Comparison of ENCODE assay signal across 8 cellular contexts in genomic region chr15:70099167-70099965, GRCh38. TPM values are rescaled to one million over a fixed set of nuclear protein-coding genes. Genes with fewer than 3 reads are reported as not detected.
DNase-seq lines count a peak whose midpoint lies in the region; TF ChIP-seq lines count a peak whose summit lies in the region.

No MANE protein-coding gene starts in this region.

- H3K9me3 ChIP-seq in H9 (ENCODE audit: control insufficient read depth, low read depth, low read length) (no peaks in the 10 kb centered on the region), MM.1S (replicated peaks; ENCODE audit: insufficient read depth, low read length) (no peaks in the 10 kb centered on the region)

- H3K27ac Mint-ChIP-seq in H9 (peak overlapping the region; percentile 99; a peak in 6 of 7 replicates), nephron progenitor cell (peak overlapping the region; percentile 98)
- H3K27ac Mint-ChIP-seq in stimulated activated naive CD8-positive, alpha-beta T cell treated with anti-CD3 and anti-CD28 coated beads, Interleukin-15, Interleukin-2, amounts not matched to agents 100 ng/mL and 50 ng/mL, for 24 hours, result peak overlapping the region; percentile 98

- no peak overlapping the region for H2BK12ac ChIP-seq in H9 (ENCODE audit: insufficient read length, low read depth, low read length)

- WGBS in H9 (ENCODE audit: extremely low coverage, insufficient read length, low lambda C conversion rate), result no CpG with 5 or more reads among the region's 69 CpGs

- peak overlapping the region; percentile 92 to 93 for H3K4me3 Mint-ChIP-seq in H9
- H3K4me3 Mint-ChIP-seq in nephron progenitor cell, result peak overlapping the region; percentile 99
- H3K4me3 Mint-ChIP-seq in stimulated activated naive CD8-positive, alpha-beta T cell treated with anti-CD3 and anti-CD28 coated beads, Interleukin-15, Interleukin-2, amounts not matched to agents 100 ng/mL and 50 ng/mL, for 24 hours, result peak overlapping the region; percentile 89

- H3K23ac ChIP-seq in H9 (ENCODE audit: insufficient read length, low read depth, low read length), result no peak overlapping the region

- H3K36me3 ChIP-seq in MM.1S (replicated peaks; ENCODE audit: insufficient read depth, low read length), result no peaks in the 10 kb centered on the region

- no peak overlapping the region for H4K91ac ChIP-seq in H9 (ENCODE audit: insufficient read length, low read depth, low read length)

- no peaks in the 10 kb centered on the region for H3K79me1 ChIP-seq in H9 (ENCODE audit: insufficient read depth, low read depth, low read length, poor library complexity, severe bottlenecking)

- H2AFZ ChIP-seq in H9 (ENCODE audit: low read length) (no peak overlapping the region), MM.1S (ENCODE audit: low read length) (no peak overlapping the region)

- H3K9ac ChIP-seq in H9 (ENCODE audit: extremely low read depth, insufficient read length, low read length) (peak overlapping the region; percentile 25), MM.1S (ENCODE audit: low read length) (peak overlapping the region; percentile 99)

- peaks cover 42 to 45% of the 10 kb centered on the region in 2 experiments for H3K4me1 Mint-ChIP-seq in H9
- peaks cover 55% of the 10 kb centered on the region for H3K4me1 Mint-ChIP-seq in nephron progenitor cell
- H3K4me1 Mint-ChIP-seq in stimulated activated naive CD8-positive, alpha-beta T cell treated with anti-CD3 and anti-CD28 coated beads, Interleukin-15, Interleukin-2, amounts not matched to agents 100 ng/mL and 50 ng/mL, for 24 hours (ENCODE audit: low read depth), result peaks cover 43% of the 10 kb centered on the region

- peaks cover 29% of the 10 kb centered on the region for H3K23me2 ChIP-seq in H9 (ENCODE audit: insufficient read length, low read depth, low read length, poor library complexity, severe bottlenecking)

- no peak overlapping the region for H2BK5ac ChIP-seq in H9 (ENCODE audit: insufficient read length, low read length)

- no peak overlapping the region for H3K4ac ChIP-seq in H9 (ENCODE audit: low read depth, low read length)

- H3K27ac ChIP-seq in H9 (ENCODE audit: insufficient read length, low read depth, low read length) (no peak overlapping the region), MM.1S (ENCODE audit: low read length) (peak overlapping the region; percentile 90)

- no peak overlapping the region for H2BK15ac ChIP-seq in H9 (ENCODE audit: low read depth, low read length)

- DNase-seq in ELF-1 (ENCODE audit: low read depth, low spot score), result peak; percentile 100
- DNase-seq in H9, result peak; percentile 99
- DNase-seq in MM.1S, result peak; percentile 100
- peak; percentile 93 for DNase-seq in SHP77 treated with DMSO at 0.1 percent for 48 hours (lab: John Stamatoyannopoulos, UW)
- peak; percentile 100 for DNase-seq in activated gamma-delta T cell treated with Interleukin-2 at 50 U/mL for 16 hours
- DNase-seq in fibroblast of the conjunctiva (ENCODE audit: low read depth), result peak; percentile 100
- DNase-seq in nephron progenitor cell, result peak; percentile 100

- H3K4me1 ChIP-seq in H9 (ENCODE audit: insufficient read depth, low read length) (peaks cover 5% of the 10 kb centered on the region; the same call in 1 of the 2 replicates), MM.1S (ENCODE audit: low read length) (peaks cover 41% of the 10 kb centered on the region)

- no peak overlapping the region for H4K8ac ChIP-seq in H9 (replicated peaks; ENCODE audit: insufficient read length, low read depth, low read length)

- peaks cover 30% of the 10 kb centered on the region for H3F3A ChIP-seq in MM.1S (ENCODE audit: insufficient read depth, low read length)

- H3K9me2 ChIP-seq in MM.1S (replicated peaks; ENCODE audit: insufficient read depth, low read length), result no peaks in the 10 kb centered on the region

- H2BK20ac ChIP-seq in H9 (ENCODE audit: low read depth, low read length, poor library complexity, severe bottlenecking), result no peak overlapping the region

- H3K18ac ChIP-seq in H9 (ENCODE audit: insufficient read length, low read depth, low read length), result peak overlapping the region; percentile 91

- H3K36me3 Mint-ChIP-seq in H9 (ENCODE audit: insufficient read depth in 1 of 3, low read depth in 3 of 3), result peaks cover 3 to 10% (median 7%) of the 10 kb centered on the region in 3 experiments; a peak in 5 of 7 replicates
- H3K36me3 Mint-ChIP-seq in nephron progenitor cell (ENCODE audit: low read depth), result no peaks in the 10 kb centered on the region
- H3K36me3 Mint-ChIP-seq in stimulated activated naive CD8-positive, alpha-beta T cell treated with anti-CD3 and anti-CD28 coated beads, Interleukin-15, Interleukin-2, amounts not matched to agents 100 ng/mL and 50 ng/mL, for 24 hours (ENCODE audit: low read depth), result peaks cover 7% of the 10 kb centered on the region

- no peak overlapping the region for H3K56ac ChIP-seq in H9 (ENCODE audit: insufficient read length, low read depth, low read length)

- H3T11ph ChIP-seq in H9 (ENCODE audit: low read length), result no peak overlapping the region

- no peaks in the 10 kb centered on the region for H4K20me1 ChIP-seq in H9 (ENCODE audit: control insufficient read depth, insufficient read depth, insufficient read length)
- peaks cover 14% of the 10 kb centered on the region for H4K20me1 ChIP-seq in MM.1S (ENCODE audit: insufficient read depth, low read length)

- no peak overlapping the region for H2BK120ac ChIP-seq in H9 (ENCODE audit: low read depth, low read length, poor library complexity, severe bottlenecking)

- no peaks in the 10 kb centered on the region; the same call in 1 of the 2 replicates for H3K27me3 ChIP-seq in H9 (ENCODE audit: insufficient read depth, low read length)
- no peaks in the 10 kb centered on the region for H3K27me3 ChIP-seq in MM.1S (replicated peaks; ENCODE audit: insufficient read depth, low read length)

- no peaks in the 10 kb centered on the region; the same call in 1 of the 2 replicates for H3K79me2 ChIP-seq in H9 (ENCODE audit: insufficient read depth, low read length)
- peaks cover 42% of the 10 kb centered on the region for H3K79me2 ChIP-seq in MM.1S (ENCODE audit: low read length)

- TF ChIP-seq CTCF in H9 (conservative IDR thresholded peaks at IDR 0.05) (no peak), MM.1S (IDR thresholded peaks at IDR 0.05; ENCODE audit: low read length) (no peak), nephron progenitor cell (IDR thresholded peaks at IDR 0.05) (no peak)

- H4K5ac ChIP-seq in H9 (ENCODE audit: insufficient read length, low read depth, low read length), result no peak overlapping the region

- H3K27me3 Mint-ChIP-seq in H9 (ENCODE audit: low read depth) (peaks cover 38% of the 10 kb centered on the region), nephron progenitor cell (ENCODE audit: low read depth, poor library complexity) (peaks cover 26% of the 10 kb centered on the region)
- peaks cover 19% of the 10 kb centered on the region for H3K27me3 Mint-ChIP-seq in stimulated activated naive CD8-positive, alpha-beta T cell treated with anti-CD3 and anti-CD28 coated beads, Interleukin-15, Interleukin-2, amounts not matched to agents 100 ng/mL and 50 ng/mL, for 24 hours

- peak overlapping the region; percentile 94 for H3K14ac ChIP-seq in H9 (ENCODE audit: insufficient read depth, low read length)

- H3K9me3 Mint-ChIP-seq in H9, result peaks cover 2% of the 10 kb centered on the region in 2 experiments; a peak in 2 of 5 replicates
- no peaks in the 10 kb centered on the region for H3K9me3 Mint-ChIP-seq in nephron progenitor cell
- H3K9me3 Mint-ChIP-seq in stimulated activated naive CD8-positive, alpha-beta T cell treated with anti-CD3 and anti-CD28 coated beads, Interleukin-15, Interleukin-2, amounts not matched to agents 100 ng/mL and 50 ng/mL, for 24 hours, result no peaks in the 10 kb centered on the region

- H3K4me2 ChIP-seq in H9 (ENCODE audit: insufficient read depth, insufficient read length, low read length), result peak overlapping the region; percentile 86
- peak overlapping the region; percentile 98 for H3K4me2 ChIP-seq in MM.1S (ENCODE audit: low read depth, low read length)

- no peak overlapping the region for H2AK5ac ChIP-seq in H9 (ENCODE audit: insufficient read length, low read length)

- peak overlapping the region; percentile 78 for H3K4me3 ChIP-seq in MM.1S (ENCODE audit: low read length)

RNA-seq across cellular contexts. Expression of gene TLE3, which starts 1.6 kb away (rescaled TPM):
- total RNA-seq in H9 (2021), result 91.3 and 98.2 TPM in 2 replicates
